In genomic region chr2:78290581-78291214, GRCh38 we compare ENCODE assay signal across 25 cellular contexts.
DNase-seq lines count a peak whose midpoint lies in the region; ATAC-seq and TF ChIP-seq lines count a peak whose summit lies in the region.
"Had no signal": no experiment of that assay in that cellular context is flagged by ENCODE, and none has a peak within 500 bp of the region (broad histone marks: within the 10 kb centered on the region; RNA-seq: fewer than 3 reads in every experiment).

No MANE protein-coding gene starts in this region.

- POLR2A ChIA-PET in activated CD8-positive, alpha-beta T cell treated with anti-CD3 and anti-CD28 coated beads for 36 hours (lab: Charles Lee) = no interaction called here

- intact Hi-C loops in dorsolateral prefrontal cortex (cut with DNase I) = no loop called here
- intact Hi-C loops in activated CD8-positive, alpha-beta T cell treated with anti-CD3 and anti-CD28 coated beads for 36 hours (cut with micrococcal nuclease) = no loop called here

- H3K27ac ChIP-seq in dorsolateral prefrontal cortex (peak overlapping the region in 57 of 59 donors; percentile 13 to 94 (median 81)), substantia nigra (ENCODE audit: low read depth, low read length, poor library complexity, severe bottlenecking) (peak overlapping the region; percentile 61)
- H3K27ac ChIP-seq: 22Rv1 had no signal

- H3K36me3 Mint-ChIP-seq in activated CD8-positive, alpha-beta T cell treated with anti-CD3 and anti-CD28 coated beads for 36 hours (ENCODE audit: low read depth) = no peaks in the 10 kb centered on the region
- H3K36me3 Mint-ChIP-seq: CD14-positive monocyte; CD8-positive, alpha-beta memory T cell had no signal

- ATAC-seq in activated CD8-positive, alpha-beta T cell treated with anti-CD3 and anti-CD28 coated beads for 36 hours = no peak

- H3K4me3 ChIP-seq in dorsolateral prefrontal cortex = peak overlapping the region in 32 of 59 donors; percentile 2 to 52 (median 24)

- CTCF ChIA-PET in activated CD8-positive, alpha-beta T cell treated with anti-CD3 and anti-CD28 coated beads for 36 hours (lab: Charles Lee) = no interaction called here

- no peak overlapping the region for H3K4me3 Mint-ChIP-seq in activated CD8-positive, alpha-beta T cell treated with anti-CD3 and anti-CD28 coated beads for 36 hours
- H3K4me3 Mint-ChIP-seq: CD14-positive monocyte; CD8-positive, alpha-beta memory T cell had no signal

- H3K27me3 Mint-ChIP-seq in activated CD8-positive, alpha-beta T cell treated with anti-CD3 and anti-CD28 coated beads for 36 hours = no peaks in the 10 kb centered on the region
- H3K27me3 Mint-ChIP-seq: CD8-positive, alpha-beta memory T cell had no signal

- H3K4me1 Mint-ChIP-seq in activated CD8-positive, alpha-beta T cell treated with anti-CD3 and anti-CD28 coated beads for 36 hours (ENCODE audit: low read depth) = no peaks in the 10 kb centered on the region
- H3K4me1 Mint-ChIP-seq: CD14-positive monocyte; CD8-positive, alpha-beta memory T cell had no signal

- no peaks in the 10 kb centered on the region for H3K27me3 ChIP-seq in dorsolateral prefrontal cortex
- H3K27me3 ChIP-seq: BE2C had no signal

- H3K9me3 Mint-ChIP-seq in activated CD8-positive, alpha-beta T cell treated with anti-CD3 and anti-CD28 coated beads for 36 hours = peaks cover 4% of the 10 kb centered on the region

- H3K27ac Mint-ChIP-seq in activated CD8-positive, alpha-beta T cell treated with anti-CD3 and anti-CD28 coated beads for 36 hours = no peak overlapping the region
- H3K27ac Mint-ChIP-seq: CD14-positive monocyte had no signal

- TF ChIP-seq CTCF in dorsolateral prefrontal cortex (IDR thresholded peaks at IDR 0.05 in 54 of 56, conservative IDR thresholded peaks at IDR 0.05 in 2 of 56; ENCODE audit: low read depth in 1 of 56, partially characterized antibody in 56 of 56) = peak in 1 of 56 donors; percentile 3
- no peak for TF ChIP-seq CTCF in activated CD8-positive, alpha-beta T cell treated with anti-CD3 and anti-CD28 coated beads for 36 hours (IDR thresholded peaks at IDR 0.05)

- peak; percentile 13 for DNase-seq in Ammon's horn (ENCODE audit: low spot score)
- DNase-seq in dorsolateral prefrontal cortex = no peak
- DNase-seq in medulla oblongata (ENCODE audit: extremely low spot score) = peak; percentile 54
- no peak for DNase-seq in substantia nigra (lab: John Stamatoyannopoulos, UW)
- no peak for DNase-seq in activated CD8-positive, alpha-beta T cell treated with anti-CD3 and anti-CD28 coated beads for 36 hours
- DNase-seq in H4 (ENCODE audit: low spot score) = no peak
- no peak for DNase-seq in cortex of kidney (lab: John Stamatoyannopoulos, UW)
- DNase-seq: BE2C; Calu3; CD8-positive, alpha-beta memory T cell; DMS153; DND-41; H7; KBM-7; MV-4-11; NCI-H1105; NCI-H1436 treated with DMSO at 0.1 percent for 48 hours; NCI-H187 treated with DMSO at 0.1 percent for 48 hours; NCI-H2171 treated with DMSO at 0.1 percent for 48 hours; NCI-H345; NCI-H510A treated with DMSO at 0.1 percent for 48 hours; NCI-H748 treated with DMSO at 0.1 percent for 48 hours; SIG-M5 had no signal

Comparison
In these comparisons a context has a peak if more than half of its experiments do, and no peak if none do; other contexts are left out.
1. DNase-seq: peak in Ammon's horn (single experiment) and medulla oblongata (single experiment); none in dorsolateral prefrontal cortex (0 of 10), substantia nigra (0 of 49), activated CD8-positive, alpha-beta T cell treated with anti-CD3 and anti-CD28 coated beads for 36 hours (single experiment), H4 (single experiment) and cortex of kidney (single experiment).